In genomic region chr5:72587909-72588308, GRCh38 we compare ENCODE assay signal across 12 cellular contexts.
DNase-seq lines count a peak whose midpoint lies in the region; ATAC-seq, FAIRE-seq and TF ChIP-seq lines count a peak whose summit lies in the region.
"Had no signal": no experiment of that assay in that cellular context is flagged by ENCODE, and none has a peak within 500 bp of the region (broad histone marks: within the 10 kb centered on the region; RNA-seq: fewer than 3 reads in every experiment).

No MANE protein-coding gene starts in this region.

- H2BK5ac ChIP-seq in mesendoderm (ENCODE audit: low read length), result no peak overlapping the region

- no peaks in the 10 kb centered on the region for H3K79me1 ChIP-seq in mesendoderm (ENCODE audit: low read length)

- no peak overlapping the region for H3K56ac ChIP-seq in mesendoderm (ENCODE audit: low read length)

- in situ Hi-C loops in K562 (cut with MboI), result no loop called here
- in situ Hi-C loops in brain microvascular endothelial cell (cut with HindIII; ENCODE audit: low pct_ligation_motif_present, low sequenced_read_pairs), result no loop called here

- peak; percentile 15 for DNase-seq in AG08395 (ENCODE audit: low spot score)
- peak; percentile 22 for DNase-seq in HCEC 1CT
- DNase-seq in K562 (ENCODE audit: extremely low read depth in 1 of 4, low spot score in 3 of 4), result peak; percentile 24 to 53 (median 34)
- DNase-seq in mesendoderm, result peak; percentile 22
- DNase-seq in brain microvascular endothelial cell, result no peak
- no peak for DNase-seq in erythroblast (lab: John Stamatoyannopoulos, UW)
- DNase-seq: activated CD4-positive, alpha-beta T cell treated with anti-CD3 and anti-CD28 coated beads for 36 hours; stimulated activated CD4-positive, alpha-beta T cell treated with anti-CD3 and anti-CD28 coated beads, Interleukin-1b, Interleukin-23, amount 100 ng/mL, for 48 hours; T-cell had no signal

- TF ChIP-seq POLR2A in K562 (conservative IDR thresholded peaks at IDR 0.05) (no peak), erythroblast (IDR thresholded peaks at IDR 0.05; ENCODE audit: low read length) (no peak)

- TF ChIP-seq RAD21 in K562 (CRISPR knock-in tag; conservative IDR thresholded peaks at IDR 0.05 in 1 of 2, IDR thresholded peaks at IDR 0.05 in 1 of 2), result no peak

- H4K20me1 ChIP-seq in K562 (replicated peaks; ENCODE audit: control insufficient read depth, insufficient read depth, low read length), result no peaks in the 10 kb centered on the region

- H3K79me2 ChIP-seq in K562 (ENCODE audit: control insufficient read depth, insufficient read depth, low read length), result no peaks in the 10 kb centered on the region
- no peaks in the 10 kb centered on the region for H3K79me2 ChIP-seq in mesendoderm (ENCODE audit: control insufficient read depth, insufficient read depth, low read length)

- no TSS peak for BruUV-seq in K562 (replicated peaks; lab: Mats Ljungman, UMichigan)

- no peak overlapping the region for H3K4ac ChIP-seq in mesendoderm (ENCODE audit: low read depth, low read length)

- H4K8ac ChIP-seq in mesendoderm (ENCODE audit: low read depth, low read length), result no peak overlapping the region

- H2AFZ ChIP-seq in K562 (ENCODE audit: low read depth, low read length), result peak overlapping the region; percentile 99
- H2AFZ ChIP-seq: PC-9 had no signal

- ATAC-seq in K562 (peak; percentile 77), HG02938 (IDR thresholded peaks at IDR 0.05; ENCODE audit: unreplicated experiment) (no peak), HG03439 (IDR thresholded peaks at IDR 0.05; ENCODE audit: unreplicated experiment) (no peak)
- ATAC-seq: activated CD4-positive, alpha-beta T cell treated with anti-CD3 and anti-CD28 coated beads for 36 hours; T-cell had no signal

- no peak overlapping the region for H2BK120ac ChIP-seq in mesendoderm (ENCODE audit: low read depth, low read length)

- no peaks in the 10 kb centered on the region for H3K27me3 ChIP-seq in K562 (ENCODE audit: control insufficient read depth in 2 of 2, insufficient read depth in 2 of 2, low read length in 2 of 2)
- no peaks in the 10 kb centered on the region for H3K27me3 ChIP-seq in mesendoderm (ENCODE audit: insufficient read depth, low read length, poor library complexity)
- H3K27me3 ChIP-seq in brain microvascular endothelial cell (replicated peaks), result no peaks in the 10 kb centered on the region

- H3K9me3 ChIP-seq in K562 (replicated peaks; ENCODE audit: control insufficient read depth, insufficient read depth, low read depth, low read length), result no peaks in the 10 kb centered on the region

- no peak overlapping the region for H4K5ac ChIP-seq in mesendoderm (ENCODE audit: low read length)

- H3K4me2 ChIP-seq in K562 (ENCODE audit: insufficient read depth, low read length) (peak overlapping the region; percentile 60; the same call in 1 of the 2 replicates), mesendoderm (ENCODE audit: low read length) (no peak overlapping the region)

- H3K4me3 ChIP-seq in K562 (no peak overlapping the region), mesendoderm (ENCODE audit: low read length) (no peak overlapping the region), brain microvascular endothelial cell (ENCODE audit: low read depth, low read length) (no peak overlapping the region)
- H3K4me3 ChIP-seq: PC-9 had no signal

- H3K9ac ChIP-seq in K562 (ENCODE audit: insufficient read depth in 1 of 2, low read depth in 2 of 2, low read length in 2 of 2) (no peak overlapping the region), mesendoderm (ENCODE audit: low read length) (no peak overlapping the region)

- intact Hi-C loops in K562 (cut with micrococcal nuclease), result loop anchor here (5.0 kb wide), 1 partner anchor 61 kb away; no protein-coding TSS in a partner anchor

- no peak overlapping the region for H2BK15ac ChIP-seq in mesendoderm (replicated peaks; ENCODE audit: low read depth)

- 13% methylated on average over 4 of the region's 4 CpGs for WGBS in K562 (ENCODE audit: insufficient coverage, low coverage, missing lambda C conversion rate)
- no CpG with 5 or more reads among the region's 4 CpGs for WGBS in mesendoderm (ENCODE audit: extremely low coverage, insufficient coverage, low lambda C conversion rate)

- no peak overlapping the region for H2AK5ac ChIP-seq in mesendoderm (ENCODE audit: low read length)

- CTCF ChIA-PET in K562 (lab: Yijun Ruan, JAX; ENCODE audit: low intra/inter-chr PET ratio), result no interaction called here

- no peak for TF ChIP-seq CTCF in K562 (IDR thresholded peaks at IDR 0.05 in 2 of 3, conservative IDR thresholded peaks at IDR 0.05 in 1 of 3; ENCODE audit: insufficient read depth in 2 of 3, low read depth in 1 of 3, low read length in 3 of 3)
- TF ChIP-seq CTCF in brain microvascular endothelial cell (IDR thresholded peaks at IDR 0.05; ENCODE audit: low read depth, low read length, missing control alignments), result no peak

- H3K27ac ChIP-seq in K562 (ENCODE audit: extremely low read depth, low read depth, low read length) (peak overlapping the region; percentile 2; the same call in 2 of the 3 replicates), mesendoderm (ENCODE audit: low read depth, low read length) (no peak overlapping the region), brain microvascular endothelial cell (no peak overlapping the region)

- TF ChIP-seq EP300 in K562 (IDR thresholded peaks at IDR 0.05; ENCODE audit: low read length), result no peak

- no peak overlapping the region for H3K18ac ChIP-seq in mesendoderm (ENCODE audit: low read length)

- H3K4me1 ChIP-seq in K562 (replicated peaks in 1 of 2; ENCODE audit: control insufficient read depth in 2 of 2, insufficient read depth in 2 of 2, low read length in 2 of 2), result peaks cover 0 to 18% of the 10 kb centered on the region in 2 experiments; a peak in 3 of 5 replicates
- no peaks in the 10 kb centered on the region for H3K4me1 ChIP-seq in mesendoderm (ENCODE audit: control insufficient read depth, low read depth, low read length)

- peak; percentile 48 for FAIRE-seq in K562 (lab: Jason Lieb, UNC)

- H3K9me1 ChIP-seq in K562 (ENCODE audit: control insufficient read depth, insufficient read depth, low read length), result no peaks in the 10 kb centered on the region

- no peaks in the 10 kb centered on the region for H3K36me3 ChIP-seq in K562 (ENCODE audit: control insufficient read depth, insufficient read depth, low read length)
- no peaks in the 10 kb centered on the region for H3K36me3 ChIP-seq in mesendoderm (ENCODE audit: control insufficient read depth, insufficient read depth, low read length)
- no peaks in the 10 kb centered on the region for H3K36me3 ChIP-seq in brain microvascular endothelial cell (replicated peaks)

- POLR2A ChIA-PET in K562 (lab: Yijun Ruan, JAX), result interaction anchor here (1.1 to 1.8 kb wide), 3 partner anchors 10 to 28 kb away, joined by 3 to 10 read pairs (median 5); no protein-coding TSS in a partner anchor

- H3K23ac ChIP-seq in mesendoderm (ENCODE audit: low read length), result no peak overlapping the region

TF ChIP-seq in K562, 482 proteins besides CTCF, POLR2A, EP300 and RAD21 (continues in another document):
- no peak for TF ChIP-seq ZFP1 (CRISPR knock-in tag; IDR thresholded peaks at IDR 0.05)
- TF ChIP-seq, protein P1, sequence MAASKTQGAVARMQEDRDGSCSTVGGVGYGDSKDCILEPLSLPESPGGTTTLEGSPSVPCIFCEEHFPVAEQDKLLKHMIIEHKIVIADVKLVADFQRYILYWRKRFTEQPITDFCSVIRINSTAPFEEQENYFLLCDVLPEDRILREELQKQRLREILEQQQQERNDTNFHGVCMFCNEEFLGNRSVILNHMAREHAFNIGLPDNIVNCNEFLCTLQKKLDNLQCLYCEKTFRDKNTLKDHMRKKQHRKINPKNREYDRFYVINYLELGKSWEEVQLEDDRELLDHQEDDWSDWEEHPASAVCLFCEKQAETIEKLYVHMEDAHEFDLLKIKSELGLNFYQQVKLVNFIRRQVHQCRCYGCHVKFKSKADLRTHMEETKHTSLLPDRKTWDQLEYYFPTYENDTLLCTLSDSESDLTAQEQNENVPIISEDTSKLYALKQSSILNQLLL (CRISPR knock-in tag; IDR thresholded peaks at IDR 0.05; ENCODE audit: borderline replicate concordance), result no peak
- peak; percentile 81 for TF ChIP-seq ZNF395 (CRISPR knock-in tag; IDR thresholded peaks at IDR 0.05)
- TF ChIP-seq THRAP3 (IDR thresholded peaks at IDR 0.05; ENCODE audit: borderline replicate concordance), result no peak
- TF ChIP-seq ESRRA (IDR thresholded peaks at IDR 0.05; ENCODE audit: borderline replicate concordance, low read depth), result no peak
- TF ChIP-seq, protein P2, sequence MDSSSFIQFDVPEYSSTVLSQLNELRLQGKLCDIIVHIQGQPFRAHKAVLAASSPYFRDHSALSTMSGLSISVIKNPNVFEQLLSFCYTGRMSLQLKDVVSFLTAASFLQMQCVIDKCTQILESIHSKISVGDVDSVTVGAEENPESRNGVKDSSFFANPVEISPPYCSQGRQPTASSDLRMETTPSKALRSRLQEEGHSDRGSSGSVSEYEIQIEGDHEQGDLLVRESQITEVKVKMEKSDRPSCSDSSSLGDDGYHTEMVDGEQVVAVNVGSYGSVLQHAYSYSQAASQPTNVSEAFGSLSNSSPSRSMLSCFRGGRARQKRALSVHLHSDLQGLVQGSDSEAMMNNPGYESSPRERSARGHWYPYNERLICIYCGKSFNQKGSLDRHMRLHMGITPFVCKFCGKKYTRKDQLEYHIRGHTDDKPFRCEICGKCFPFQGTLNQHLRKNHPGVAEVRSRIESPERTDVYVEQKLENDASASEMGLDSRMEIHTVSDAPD (CRISPR knock-in tag; IDR thresholded peaks at IDR 0.05), result no peak
- TF ChIP-seq ZNF79 (CRISPR knock-in tag; IDR thresholded peaks at IDR 0.05; ENCODE audit: low read depth), result peak; percentile 40; the same call in 1 of the 2 replicates

Comparison
In these comparisons a context has a peak if more than half of its experiments do, and no peak if none do; other contexts are left out.
1. DNase-seq: peak in AG08395 (single experiment), HCEC 1CT (single experiment), K562 (4 of 4) and mesendoderm (single experiment); none in brain microvascular endothelial cell (single experiment) and erythroblast (0 of 2).